In genomic region chr19:13099073-13099999, GRCh38 we compare ENCODE assay signal across 1 cellular context.
A peak's percentile ranks its signal among the peaks of the same experiment; 100 is the strongest.
TF ChIP-seq lines count a peak whose summit lies in the region.

No MANE protein-coding gene starts in this region.

TF ChIP-seq in K562, 482 proteins besides CTCF, POLR2A, EP300 and RAD21 (continued from another document and continues in another):
- TF ChIP-seq ZNF449 (CRISPR knock-in tag; IDR thresholded peaks at IDR 0.05) (no peak), XRCC5 (IDR thresholded peaks at IDR 0.05; ENCODE audit: low read depth, low read length) (no peak), L3MBTL2 (IDR thresholded peaks at IDR 0.05) (peak; percentile 97), HINFP (tag; conservative IDR thresholded peaks at IDR 0.05; ENCODE audit: low read depth) (no peak), NFRKB (IDR thresholded peaks at IDR 0.05; ENCODE audit: low read depth) (no peak; the same call in 1 of the 2 replicates), YBX1 (IDR thresholded peaks at IDR 0.05) (no peak), FOXA3 (CRISPR knock-in tag; conservative IDR thresholded peaks at IDR 0.05 in 1 of 2, IDR thresholded peaks at IDR 0.05 in 1 of 2) (no peak), SP1 (CRISPR knock-in tag; IDR thresholded peaks at IDR 0.05) (no peak), KLF13 (tag; IDR thresholded peaks at IDR 0.05; ENCODE audit: borderline replicate concordance, low read depth) (no peak), TRIM24 (IDR thresholded peaks at IDR 0.05) (no peak), ZNF274 (IDR thresholded peaks at IDR 0.05; ENCODE audit: borderline replicate concordance, low read depth, low read length) (no peak), PPARD (CRISPR knock-in tag; IDR thresholded peaks at IDR 0.05) (no peak), DMBX1 (CRISPR knock-in tag; IDR thresholded peaks at IDR 0.05; ENCODE audit: borderline replicate concordance) (peak; percentile 65; the same call in 1 of the 2 replicates), U2AF2 (optimal IDR thresholded peaks at IDR 0.05; ENCODE audit: low read depth, low read length) (no peak), SMAD2 (IDR thresholded peaks at IDR 0.05; ENCODE audit: low read depth, low read length) (no peak), SIN3B (IDR thresholded peaks at IDR 0.05; ENCODE audit: low read depth) (peak; percentile 42; the same call in 1 of the 2 replicates), ZNF24 (IDR thresholded peaks at IDR 0.05) (peak; percentile 23; the same call in 1 of the 2 replicates), RNF2 (IDR thresholded peaks at IDR 0.05) (no peak), MBD2 (IDR thresholded peaks at IDR 0.05; ENCODE audit: borderline replicate concordance, low read depth) (no peak), HMGN3 (IDR thresholded peaks at IDR 0.05; ENCODE audit: borderline replicate concordance, extremely low read depth, insufficient read length, low read depth, low read length) (peak; percentile 96), ZNF12 (CRISPR knock-in tag; IDR thresholded peaks at IDR 0.05) (peak; percentile 89; the same call in 1 of the 2 replicates), SNRNP70 (optimal IDR thresholded peaks at IDR 0.05; ENCODE audit: low read depth, low read length) (no peak), NR2C1 (IDR thresholded peaks at IDR 0.05) (no peak), NR2C1 (tag; IDR thresholded peaks at IDR 0.05) (0 out of 2 replicates have a peak, but pooled peaks have one; percentile 14), E2F6 (IDR thresholded peaks at IDR 0.05; ENCODE audit: borderline replicate concordance in 1 of 2, extremely low read depth in 1 of 2, insufficient read depth in 1 of 2, insufficient read length in 1 of 2, low read depth in 1 of 2, low read length in 1 of 2, poor library complexity in 1 of 2, severe bottlenecking in 1 of 2) (peak; percentile 80 to 88), ZEB2 (IDR thresholded peaks at IDR 0.05) (no peak), TOE1 (IDR thresholded peaks at IDR 0.05; ENCODE audit: borderline replicate concordance) (no peak), TOE1 (CRISPR knock-in tag; IDR thresholded peaks at IDR 0.05; ENCODE audit: borderline replicate concordance, low read depth) (0 out of 2 replicates have a peak, but pooled peaks have one; percentile 17), ZBED1 (IDR thresholded peaks at IDR 0.05) (no peak), HDAC3 (IDR thresholded peaks at IDR 0.05; ENCODE audit: borderline replicate concordance, partially characterized antibody) (no peak), ZNF384 (IDR thresholded peaks at IDR 0.05; ENCODE audit: low read depth, low read length) (no peak), ZNF76 (CRISPR knock-in tag; IDR thresholded peaks at IDR 0.05; ENCODE audit: borderline replicate concordance) (peak; percentile 61; the same call in 1 of the 2 replicates), STAT5A (IDR thresholded peaks at IDR 0.05; ENCODE audit: borderline replicate concordance, low read length) (no peak), ARID4B (CRISPR knock-in tag; IDR thresholded peaks at IDR 0.05) (0 out of 2 replicates have a peak, but pooled peaks have one; percentile 13), PCBP1 (IDR thresholded peaks at IDR 0.05; ENCODE audit: low read depth, low read length, poor library complexity, severe bottlenecking) (no peak), BRD9 (IDR thresholded peaks at IDR 0.05; ENCODE audit: low read depth, partially characterized antibody) (no peak), ZNF224 (CRISPR knock-in tag; IDR thresholded peaks at IDR 0.05) (no peak), TCF3 (CRISPR knock-in tag; IDR thresholded peaks at IDR 0.05) (no peak; the same call in 1 of the 2 replicates), FOXA1 (IDR thresholded peaks at IDR 0.05; ENCODE audit: borderline replicate concordance) (no peak), ATF7 (IDR thresholded peaks at IDR 0.05) (peak; percentile 57), NCOA6 (IDR thresholded peaks at IDR 0.05) (no peak), ARNT (IDR thresholded peaks at IDR 0.05) (no peak), NR1H2 (CRISPR knock-in tag; IDR thresholded peaks at IDR 0.05) (no peak; the same call in 1 of the 2 replicates), MAZ (CRISPR knock-in tag; conservative IDR thresholded peaks at IDR 0.05 in 1 of 2, IDR thresholded peaks at IDR 0.05 in 1 of 2) (peak; percentile 69 to 76), FOXP4 (CRISPR knock-in tag; IDR thresholded peaks at IDR 0.05; ENCODE audit: borderline replicate concordance) (no peak), ZNF639 (CRISPR knock-in tag; conservative IDR thresholded peaks at IDR 0.05 in 1 of 2, IDR thresholded peaks at IDR 0.05 in 1 of 2) (peak in 1 of 2 experiments; percentile 81; a peak in 2 of 4 replicates)
- TF ChIP-seq, protein P1, sequence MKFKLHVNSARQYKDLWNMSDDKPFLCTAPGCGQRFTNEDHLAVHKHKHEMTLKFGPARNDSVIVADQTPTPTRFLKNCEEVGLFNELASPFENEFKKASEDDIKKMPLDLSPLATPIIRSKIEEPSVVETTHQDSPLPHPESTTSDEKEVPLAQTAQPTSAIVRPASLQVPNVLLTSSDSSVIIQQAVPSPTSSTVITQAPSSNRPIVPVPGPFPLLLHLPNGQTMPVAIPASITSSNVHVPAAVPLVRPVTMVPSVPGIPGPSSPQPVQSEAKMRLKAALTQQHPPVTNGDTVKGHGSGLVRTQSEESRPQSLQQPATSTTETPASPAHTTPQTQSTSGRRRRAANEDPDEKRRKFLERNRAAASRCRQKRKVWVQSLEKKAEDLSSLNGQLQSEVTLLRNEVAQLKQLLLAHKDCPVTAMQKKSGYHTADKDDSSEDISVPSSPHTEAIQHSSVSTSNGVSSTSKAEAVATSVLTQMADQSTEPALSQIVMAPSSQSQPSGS (CRISPR knock-in tag; IDR thresholded peaks at IDR 0.05), result no peak
- TF ChIP-seq, protein P2, sequence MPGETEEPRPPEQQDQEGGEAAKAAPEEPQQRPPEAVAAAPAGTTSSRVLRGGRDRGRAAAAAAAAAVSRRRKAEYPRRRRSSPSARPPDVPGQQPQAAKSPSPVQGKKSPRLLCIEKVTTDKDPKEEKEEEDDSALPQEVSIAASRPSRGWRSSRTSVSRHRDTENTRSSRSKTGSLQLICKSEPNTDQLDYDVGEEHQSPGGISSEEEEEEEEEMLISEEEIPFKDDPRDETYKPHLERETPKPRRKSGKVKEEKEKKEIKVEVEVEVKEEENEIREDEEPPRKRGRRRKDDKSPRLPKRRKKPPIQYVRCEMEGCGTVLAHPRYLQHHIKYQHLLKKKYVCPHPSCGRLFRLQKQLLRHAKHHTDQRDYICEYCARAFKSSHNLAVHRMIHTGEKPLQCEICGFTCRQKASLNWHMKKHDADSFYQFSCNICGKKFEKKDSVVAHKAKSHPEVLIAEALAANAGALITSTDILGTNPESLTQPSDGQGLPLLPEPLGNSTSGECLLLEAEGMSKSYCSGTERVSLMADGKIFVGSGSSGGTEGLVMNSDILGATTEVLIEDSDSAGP (CRISPR knock-in tag; IDR thresholded peaks at IDR 0.05), result no peak
- TF ChIP-seq, protein P3, sequence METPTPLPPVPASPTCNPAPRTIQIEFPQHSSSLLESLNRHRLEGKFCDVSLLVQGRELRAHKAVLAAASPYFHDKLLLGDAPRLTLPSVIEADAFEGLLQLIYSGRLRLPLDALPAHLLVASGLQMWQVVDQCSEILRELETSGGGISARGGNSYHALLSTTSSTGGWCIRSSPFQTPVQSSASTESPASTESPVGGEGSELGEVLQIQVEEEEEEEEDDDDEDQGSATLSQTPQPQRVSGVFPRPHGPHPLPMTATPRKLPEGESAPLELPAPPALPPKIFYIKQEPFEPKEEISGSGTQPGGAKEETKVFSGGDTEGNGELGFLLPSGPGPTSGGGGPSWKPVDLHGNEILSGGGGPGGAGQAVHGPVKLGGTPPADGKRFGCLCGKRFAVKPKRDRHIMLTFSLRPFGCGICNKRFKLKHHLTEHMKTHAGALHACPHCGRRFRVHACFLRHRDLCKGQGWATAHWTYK (CRISPR knock-in tag; IDR thresholded peaks at IDR 0.05), result peak; percentile 70; the same call in 1 of the 2 replicates
